In genomic region chr19:32830231-32831014, GRCh38 we compare ENCODE assay signal across 15 cellular contexts. TPM values are rescaled to one million over a fixed set of nuclear protein-coding genes. Genes with fewer than 3 reads are reported as not detected.
DNase-seq lines count a peak whose midpoint lies in the region; ATAC-seq and TF ChIP-seq lines count a peak whose summit lies in the region.
"Had no signal": no experiment of that assay in that cellular context is flagged by ENCODE, and none has a peak within 500 bp of the region (broad histone marks: within the 10 kb centered on the region; RNA-seq: fewer than 3 reads in every experiment).

No MANE protein-coding gene starts in this region.

- no peak for TF ChIP-seq EP300 in transverse colon (IDR thresholded peaks at IDR 0.05; ENCODE audit: low read depth)

- no peak overlapping the region for H2AFZ ChIP-seq in mesenchymal stem cell (ENCODE audit: low read depth, low read length)

- no peaks in the 10 kb centered on the region for H3K36me3 Mint-ChIP-seq in HFFc6 (ENCODE audit: low read depth)
- H3K36me3 Mint-ChIP-seq: WTC11 had no signal

- no peaks in the 10 kb centered on the region for H3K79me1 ChIP-seq in mesenchymal stem cell (replicated peaks; ENCODE audit: low read length, poor library complexity, severe bottlenecking)

- DNase-seq in AG09309 (ENCODE audit: low read depth), result peak; percentile 45
- DNase-seq in HFFc6, result peak; percentile 59
- peak; percentile 34 for DNase-seq in astrocyte of the cerebellum (ENCODE audit: low read depth)
- DNase-seq in mesenchymal stem cell, result peak; percentile 66
- DNase-seq in transverse colon, result no peak
- no peak for DNase-seq in NCI-H2029 treated with DMSO at 0.1 percent for 48 hours (lab: John Stamatoyannopoulos, UW)
- DNase-seq in activated T-cell treated with anti-CD3 and anti-CD28 coated beads, Interleukin-2, amount 50 U/mL, for 48 hours, result no peak
- DNase-seq: DMS79 treated with DMSO at 0.1 percent for 48 hours, NCI-H187 treated with DMSO at 0.1 percent for 48 hours had no signal

- 59% methylated on average over 8 of the region's 8 CpGs for WGBS in mesenchymal stem cell
- 80 to 91% methylated on average over 6 to 8 of the region's 8 CpGs for WGBS in transverse colon (ENCODE audit: low coverage in 1 of 2), 2 donors

- TF ChIP-seq CTCF in AG09309 (IDR thresholded peaks at IDR 0.05; ENCODE audit: control insufficient read depth, insufficient read depth, low read depth, low read length, missing control alignments), result no peak
- TF ChIP-seq CTCF in HFFc6 (IDR thresholded peaks at IDR 0.05), result no peak
- TF ChIP-seq CTCF in astrocyte of the cerebellum (IDR thresholded peaks at IDR 0.05; ENCODE audit: low read depth, low read length, missing control alignments), result no peak
- no peak for TF ChIP-seq CTCF in transverse colon (IDR thresholded peaks at IDR 0.05)

- ATAC-seq in GM18505 (IDR thresholded peaks at IDR 0.05; ENCODE audit: unreplicated experiment), result no peak
- ATAC-seq: SK-N-SH treated with all-trans-retinoic acid at 6 μM for 48 hours, WTC11 had no signal

- H3K27me3 Mint-ChIP-seq in HFFc6 (ENCODE audit: insufficient read depth), result peaks cover 25% of the 10 kb centered on the region
- H3K27me3 Mint-ChIP-seq: dendritic cell treated with granulocyte-macrophage colony-stimulating factor and Interleukin-4, amounts not matched to agents 40 ng/mL and 50 ng/mL, for 4 days had no signal

- peak overlapping the region; percentile 70 for H3K4me3 Mint-ChIP-seq in HFFc6
- H3K4me3 Mint-ChIP-seq: dendritic cell treated with granulocyte-macrophage colony-stimulating factor and Interleukin-4, amounts not matched to agents 40 ng/mL and 50 ng/mL, for 4 days; WTC11 had no signal

- H3K4me2 ChIP-seq in mesenchymal stem cell (ENCODE audit: low read length, poor library complexity, severe bottlenecking), result peak overlapping the region; percentile 65
- H3K4me2 ChIP-seq: BLaER1 had no signal

- peak overlapping the region; percentile 91 for H3K27ac ChIP-seq in mesenchymal stem cell (ENCODE audit: low read length, poor library complexity, severe bottlenecking)
- no peak overlapping the region for H3K27ac ChIP-seq in transverse colon
- H3K27ac ChIP-seq: BLaER1, prostate gland had no signal

- no peak overlapping the region for H2BK120ac ChIP-seq in mesenchymal stem cell (ENCODE audit: low read depth, low read length)

- H2AK5ac ChIP-seq in mesenchymal stem cell (ENCODE audit: low read length, severe bottlenecking), result no peak overlapping the region

- H3K4me1 ChIP-seq in mesenchymal stem cell (ENCODE audit: control insufficient read depth, insufficient read depth, low read depth, low read length) (peaks cover 7% of the 10 kb centered on the region), transverse colon (no peaks in the 10 kb centered on the region)
- H3K4me1 ChIP-seq: BLaER1, prostate gland had no signal

- no peak overlapping the region for H4K8ac ChIP-seq in mesenchymal stem cell (ENCODE audit: low read length)

- no peak overlapping the region for H4K91ac ChIP-seq in mesenchymal stem cell (ENCODE audit: low read length)

- no peak overlapping the region for H2BK5ac ChIP-seq in mesenchymal stem cell (ENCODE audit: low read depth, low read length, poor library complexity, severe bottlenecking)

- no peaks in the 10 kb centered on the region for H3K9me3 Mint-ChIP-seq in HFFc6
- H3K9me3 Mint-ChIP-seq: dendritic cell treated with granulocyte-macrophage colony-stimulating factor and Interleukin-4, amounts not matched to agents 40 ng/mL and 50 ng/mL, for 4 days; WTC11 had no signal

- intact Hi-C loops in transverse colon (cut with DNase I; ENCODE audit: low total_unique reads), result no loop called here

- H3K27me3 ChIP-seq in mesenchymal stem cell (ENCODE audit: control insufficient read depth in 1 of 2, insufficient read depth in 1 of 2, low read length in 2 of 2) (no peaks in the 10 kb centered on the region), transverse colon (no peaks in the 10 kb centered on the region)
- H3K27me3 ChIP-seq: BLaER1 had no signal

- no peak overlapping the region for H3K23ac ChIP-seq in mesenchymal stem cell (ENCODE audit: low read length in 2 of 2)

- H3K36me3 ChIP-seq in mesenchymal stem cell (ENCODE audit: control insufficient read depth in 1 of 2, insufficient read depth in 2 of 2, low read depth in 1 of 2, low read length in 2 of 2) (no peaks in the 10 kb centered on the region), transverse colon (no peaks in the 10 kb centered on the region)
- H3K36me3 ChIP-seq: BLaER1, prostate gland had no signal

- no peak overlapping the region for H3K18ac ChIP-seq in mesenchymal stem cell (ENCODE audit: low read depth in 1 of 2, low read length in 2 of 2)

- H3K9ac ChIP-seq in mesenchymal stem cell (ENCODE audit: low read length), result no peak overlapping the region
- H3K9ac ChIP-seq: BLaER1 had no signal

- in situ Hi-C loops in astrocyte of the cerebellum (cut with HindIII; ENCODE audit: low sequenced_read_pairs) (no loop called here), transverse colon (cut with MboI; ENCODE audit: low pct_ligation_motif_present in 1 of 4, low pct_unique_long_range_greater_than_20kb in 1 of 4, low sequenced_read_pairs in 3 of 4) (no loop called here)

- H2BK15ac ChIP-seq in mesenchymal stem cell (ENCODE audit: low read depth, poor library complexity, severe bottlenecking), result no peak overlapping the region

- H3K4me3 ChIP-seq in AG09309 (ENCODE audit: control insufficient read depth, low read depth, low read length), result no peak overlapping the region
- no peak overlapping the region for H3K4me3 ChIP-seq in astrocyte of the cerebellum (ENCODE audit: low read depth, low read length)
- H3K4me3 ChIP-seq in mesenchymal stem cell (ENCODE audit: insufficient read depth in 1 of 2, low read depth in 1 of 2, low read length in 2 of 2), result no peak overlapping the region
- no peak overlapping the region for H3K4me3 ChIP-seq in transverse colon
- H3K4me3 ChIP-seq: BLaER1, prostate gland had no signal

- no peak overlapping the region for H3K4ac ChIP-seq in mesenchymal stem cell (ENCODE audit: low read depth in 1 of 2, low read length in 2 of 2)

- peak overlapping the region; percentile 74 for H3K27ac Mint-ChIP-seq in HFFc6
- H3K27ac Mint-ChIP-seq: dendritic cell treated with granulocyte-macrophage colony-stimulating factor and Interleukin-4, amounts not matched to agents 40 ng/mL and 50 ng/mL, for 4 days; WTC11 had no signal

- H3K14ac ChIP-seq in mesenchymal stem cell (ENCODE audit: low read length in 2 of 2), result no peak overlapping the region

- peaks cover 16% of the 10 kb centered on the region for H3K4me1 Mint-ChIP-seq in HFFc6 (ENCODE audit: low read depth)

- no peak overlapping the region for H2BK12ac ChIP-seq in mesenchymal stem cell (ENCODE audit: low read length in 2 of 2)

- TF ChIP-seq POLR2A in GM18505 (IDR thresholded peaks at IDR 0.05; ENCODE audit: borderline replicate concordance, extremely low read depth, insufficient read depth, insufficient read length), result no peak
- TF ChIP-seq POLR2A in transverse colon (IDR thresholded peaks at IDR 0.05), result no peak

- H3K9me3 ChIP-seq in mesenchymal stem cell (ENCODE audit: control insufficient read depth, low read length) (no peaks in the 10 kb centered on the region), transverse colon (no peaks in the 10 kb centered on the region)
- H3K9me3 ChIP-seq: BLaER1, prostate gland had no signal

RNA-seq across cellular contexts. Expression of gene SLC7A9, which starts 39.1 kb away (rescaled TPM):
- total RNA-seq in HFFc6 (2021; fragmentation: NEBNext Ultra II Directional; extraction: Animal tissue kit (Norgen Biotek cat#: 25700)), result not detected
- polyA plus RNA-seq in mesenchymal stem cell (2013, experiment 1 of 2), result 0.04 TPM
- not detected for polyA plus RNA-seq in mesenchymal stem cell (2013, experiment 2 of 2)
- 10 to 100 TPM in 1 of 4 donors, 1 to 10 TPM in 1, not detected in 2; 2.5 to 11.2 TPM for total RNA-seq in transverse colon

Comparison
In these comparisons a context has a peak if more than half of its experiments do, and no peak if none do; other contexts are left out.
1. DNase-seq: peak in AG09309 (single experiment), HFFc6 (single experiment), astrocyte of the cerebellum (single experiment) and mesenchymal stem cell (single experiment); none in transverse colon (single experiment), NCI-H2029 treated with DMSO at 0.1 percent for 48 hours (single experiment) and activated T-cell treated with anti-CD3 and anti-CD28 coated beads, Interleukin-2, amount 50 U/mL, for 48 hours (0 of 2).